In genomic region chr1:66271216-66271903, GRCh38 we compare ENCODE assay signal across 8 cellular contexts.
DNase-seq lines count a peak whose midpoint lies in the region; ATAC-seq and TF ChIP-seq lines count a peak whose summit lies in the region.

No MANE protein-coding gene starts in this region.

- H3K4me3 ChIP-seq in vagina: peak overlapping the region in 1 of 2 donors; percentile 24

- no peaks in the 10 kb centered on the region for H3K27me3 ChIP-seq in vagina

- no peaks in the 10 kb centered on the region for H3K9me3 ChIP-seq in vagina

- DNase-seq in SIG-M5 treated with dmso at 0.1 percent for 504 hours (lab: John Stamatoyannopoulos, UW; ENCODE audit: unreplicated experiment) (peak; percentile 23), SIG-M5 (lab: John Stamatoyannopoulos, UW) (no peak), NCI-H510A treated with DMSO at 0.1 percent for 48 hours (lab: John Stamatoyannopoulos, UW) (peak; percentile 90), glomerular endothelial cell (ENCODE audit: extremely low read depth, low read depth, low spot score) (peak; percentile 97), occipital lobe (lab: John Stamatoyannopoulos, UW) (peak; percentile 47), vagina (ENCODE audit: extremely low spot score in 2 of 2) (peak in 1 of 2 donors; percentile 97)
- peak; percentile 54 for DNase-seq in activated naive CD4-positive, alpha-beta T cell treated with anti-CD3 and anti-CD28 coated beads, Interleukin-2, amount 50 U/mL, for 16 hours

- TF ChIP-seq CTCF in vagina (IDR thresholded peaks at IDR 0.05): no peak

- ATAC-seq in GM19452 (IDR thresholded peaks at IDR 0.05; ENCODE audit: unreplicated experiment): no peak

- peak in 1 of 2 donors; percentile 44 for TF ChIP-seq POLR2A in vagina (IDR thresholded peaks at IDR 0.05)

- H3K27ac ChIP-seq in vagina: peak overlapping the region; percentile 93

- no peaks in the 10 kb centered on the region for H3K36me3 ChIP-seq in vagina

- H3K4me1 ChIP-seq in vagina: peaks cover 34% of the 10 kb centered on the region

- intact Hi-C loops in vagina (cut with DNase I): loop anchor here (2.0 kb wide), 1 partner anchor 61 kb away; no protein-coding TSS in a partner anchor
